Comparison of ENCODE assay signal across 13 cellular contexts in the genomic region with DNA sequence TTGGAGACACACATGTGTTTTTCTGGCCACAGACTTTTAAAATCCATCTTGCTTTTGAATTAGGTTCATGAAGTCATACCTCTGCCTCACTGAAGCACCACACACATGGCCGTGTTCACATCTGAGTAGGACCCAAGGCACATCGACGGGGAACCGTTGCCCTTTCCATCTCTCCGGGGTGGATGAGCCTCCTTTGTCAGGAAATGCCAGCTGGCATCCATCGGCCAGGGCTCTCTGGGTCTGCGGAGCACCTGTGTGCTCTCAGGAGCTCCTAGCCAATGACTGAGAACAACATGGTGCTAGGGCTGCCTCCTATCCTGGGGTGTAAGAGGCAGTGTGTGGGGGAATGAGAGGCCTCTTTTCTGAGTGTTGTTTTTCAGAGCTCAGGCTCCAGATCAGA. TPM values are rescaled to one million over a fixed set of nuclear protein-coding genes. Genes with fewer than 3 reads are reported as not detected.
DNase-seq lines count a peak whose midpoint lies in the region; ATAC-seq and TF ChIP-seq lines count a peak whose summit lies in the region.
"Had no signal": no experiment of that assay in that cellular context is flagged by ENCODE, and none has a peak within 500 bp of the region (broad histone marks: within the 10 kb centered on the region; RNA-seq: fewer than 3 reads in every experiment).

No MANE protein-coding gene starts in this region.

- H2BK5ac ChIP-seq in H9 (ENCODE audit: insufficient read length, low read length) = no peak overlapping the region
- no peak overlapping the region for H2BK5ac ChIP-seq in neuronal stem cell (ENCODE audit: low read length)

- no peak overlapping the region for H3T11ph ChIP-seq in H9 (ENCODE audit: low read length)

- H2AK5ac ChIP-seq in H9 (ENCODE audit: insufficient read length, low read length) (no peak overlapping the region), neuronal stem cell (ENCODE audit: low read depth, low read length) (no peak overlapping the region)

- no peak overlapping the region for H2BK12ac ChIP-seq in H9 (ENCODE audit: insufficient read length, low read depth, low read length)
- H2BK12ac ChIP-seq in neuronal stem cell (ENCODE audit: low read length) = no peak overlapping the region

- peaks cover 15% of the 10 kb centered on the region in 2 experiments for H3K4me1 Mint-ChIP-seq in H9
- H3K4me1 Mint-ChIP-seq in endodermal cell = peaks cover 6% of the 10 kb centered on the region
- H3K4me1 Mint-ChIP-seq in type B pancreatic cell (ENCODE audit: unreplicated experiment) = peaks cover 6% of the 10 kb centered on the region

- H3K36me3 Mint-ChIP-seq in H9 (ENCODE audit: insufficient read depth in 1 of 3, low read depth in 3 of 3) (no peaks in the 10 kb centered on the region), endodermal cell (ENCODE audit: low read depth) (no peaks in the 10 kb centered on the region), type B pancreatic cell (no peaks in the 10 kb centered on the region)

- H2BK120ac ChIP-seq in H9 (ENCODE audit: low read depth, low read length, poor library complexity, severe bottlenecking) (no peak overlapping the region), neuronal stem cell (ENCODE audit: low read depth, low read length) (no peak overlapping the region)

- H3K4ac ChIP-seq in H9 (ENCODE audit: low read depth, low read length) = no peak overlapping the region
- no peak overlapping the region for H3K4ac ChIP-seq in neuronal stem cell (ENCODE audit: low read length)

- no peak overlapping the region for H3K56ac ChIP-seq in H9 (ENCODE audit: insufficient read length, low read depth, low read length)

- ATAC-seq in HG03135 (IDR thresholded peaks at IDR 0.05; ENCODE audit: unreplicated experiment) = no peak

- no peaks in the 10 kb centered on the region for H3K4me1 ChIP-seq in H9 (ENCODE audit: insufficient read depth, low read length)
- H3K4me1 ChIP-seq in endodermal cell (ENCODE audit: control insufficient read depth, insufficient read depth, low read length) = peaks cover 2% of the 10 kb centered on the region
- peaks cover 0 to 2% of the 10 kb centered on the region in 2 donors for H3K4me1 ChIP-seq in neuronal stem cell (ENCODE audit: control insufficient read depth in 2 of 2, insufficient read depth in 1 of 2, low read depth in 1 of 2, low read length in 2 of 2)
- H3K4me1 ChIP-seq: BLaER1 treated with 17β-estradiol and CSF1 and Interleukin-3, amounts not matched to agents 10 nM and 100 nM had no signal

- H3K4me2 ChIP-seq in H9 (ENCODE audit: insufficient read depth, insufficient read length, low read length) (no peak overlapping the region), neuronal stem cell (ENCODE audit: insufficient read depth, low read length, poor library complexity, severe bottlenecking) (no peak overlapping the region)
- H3K4me2 ChIP-seq: BLaER1 treated with 17β-estradiol and CSF1 and Interleukin-3, amounts not matched to agents 10 nM and 100 nM had no signal

- H4K91ac ChIP-seq in H9 (ENCODE audit: insufficient read length, low read depth, low read length) (no peak overlapping the region), neuronal stem cell (ENCODE audit: low read depth, low read length, poor library complexity) (no peak overlapping the region)

- H3K36me3 ChIP-seq in endodermal cell (ENCODE audit: control insufficient read depth, insufficient read depth, low read length) (no peaks in the 10 kb centered on the region), neuronal stem cell (replicated peaks in 1 of 2; ENCODE audit: control insufficient read depth in 2 of 2, insufficient read depth in 2 of 2, low read length in 2 of 2) (no peaks in the 10 kb centered on the region)
- H3K36me3 ChIP-seq: BLaER1 treated with 17β-estradiol and CSF1 and Interleukin-3, amounts not matched to agents 10 nM and 100 nM had no signal

- H2BK15ac ChIP-seq in H9 (ENCODE audit: low read depth, low read length) = no peak overlapping the region
- H2BK15ac ChIP-seq in neuronal stem cell (ENCODE audit: low read length) = no peak overlapping the region

- H3K18ac ChIP-seq in H9 (ENCODE audit: insufficient read length, low read depth, low read length) (no peak overlapping the region), neuronal stem cell (ENCODE audit: low read length) (peak overlapping the region; percentile 32)

- no peak overlapping the region for H2BK20ac ChIP-seq in H9 (ENCODE audit: low read depth, low read length, poor library complexity, severe bottlenecking)

- H3K27ac Mint-ChIP-seq in H9 = no peak overlapping the region
- H3K27ac Mint-ChIP-seq in endodermal cell = no peak overlapping the region
- H3K27ac Mint-ChIP-seq in type B pancreatic cell = no peak overlapping the region
- H3K27ac Mint-ChIP-seq: CD4-positive, alpha-beta T cell had no signal

- no peaks in the 10 kb centered on the region for H3K79me2 ChIP-seq in H9 (ENCODE audit: insufficient read depth, low read length)

- H3K9me3 Mint-ChIP-seq in H9 (peaks cover 3 to 5% of the 10 kb centered on the region in 2 experiments; a peak in 2 of 5 replicates), endodermal cell (peaks cover 6% of the 10 kb centered on the region), type B pancreatic cell (peaks cover 5% of the 10 kb centered on the region)
- H3K9me3 Mint-ChIP-seq: CD4-positive, alpha-beta T cell had no signal

- H4K20me1 ChIP-seq in H9 (ENCODE audit: control insufficient read depth, insufficient read depth, insufficient read length) = no peaks in the 10 kb centered on the region
- H4K20me1 ChIP-seq: BLaER1 treated with 17β-estradiol and CSF1 and Interleukin-3, amounts not matched to agents 10 nM and 100 nM had no signal

- peak; percentile 12 for DNase-seq in H9
- peak; percentile 28 for DNase-seq in endodermal cell
- DNase-seq in neuronal stem cell (ENCODE audit: low spot score) = no peak
- peak; percentile 47 for DNase-seq in type B pancreatic cell (ENCODE audit: extremely low spot score, unreplicated experiment)
- no peak for DNase-seq in NCI-H446 treated with DMSO at 0.1 percent for 48 hours (lab: John Stamatoyannopoulos, UW)
- DNase-seq in occipital lobe (lab: John Stamatoyannopoulos, UW) = no peak
- DNase-seq: ACHN, Calu3, DMS 273 treated with DMSO at 0.1 percent for 48 hours, IMR-90 had no signal

- TF ChIP-seq CTCF in H9 (conservative IDR thresholded peaks at IDR 0.05) (no peak), endodermal cell (conservative IDR thresholded peaks at IDR 0.05) (no peak), type B pancreatic cell (conservative IDR thresholded peaks at IDR 0.05) (no peak)

- H3K4me3 ChIP-seq in endodermal cell (ENCODE audit: low read length) (no peak overlapping the region), neuronal stem cell (ENCODE audit: low read length in 2 of 2) (no peak overlapping the region)
- H3K4me3 ChIP-seq: BLaER1 treated with 17β-estradiol and CSF1 and Interleukin-3, amounts not matched to agents 10 nM and 100 nM had no signal

- H3K79me1 ChIP-seq in H9 (ENCODE audit: insufficient read depth, low read depth, low read length, poor library complexity, severe bottlenecking) (no peaks in the 10 kb centered on the region), neuronal stem cell (ENCODE audit: low read depth, low read length) (no peaks in the 10 kb centered on the region)

- H3K9me3 ChIP-seq in H9 (ENCODE audit: control insufficient read depth, low read depth, low read length) (no peaks in the 10 kb centered on the region), endodermal cell (ENCODE audit: control insufficient read depth, low read length) (no peaks in the 10 kb centered on the region), neuronal stem cell (replicated peaks in 1 of 2; ENCODE audit: control insufficient read depth in 2 of 2, insufficient read depth in 1 of 2, low read depth in 1 of 2, low read length in 2 of 2) (peaks cover 0 to 3% of the 10 kb centered on the region in 2 donors)

- no peak overlapping the region for H2AFZ ChIP-seq in H9 (ENCODE audit: low read length)
- H2AFZ ChIP-seq in neuronal stem cell (ENCODE audit: low read length) = no peak overlapping the region

- H4K8ac ChIP-seq in H9 (replicated peaks; ENCODE audit: insufficient read length, low read depth, low read length) = no peak overlapping the region
- no peak overlapping the region for H4K8ac ChIP-seq in neuronal stem cell (ENCODE audit: low read depth, low read length)

- H3K27ac ChIP-seq in H9 (ENCODE audit: insufficient read length, low read depth, low read length) (no peak overlapping the region), endodermal cell (ENCODE audit: low read depth, low read length) (no peak overlapping the region), neuronal stem cell (replicated peaks; ENCODE audit: low read length) (no peak overlapping the region)
- H3K27ac ChIP-seq: BLaER1 treated with 17β-estradiol and CSF1 and Interleukin-3, amounts not matched to agents 10 nM and 100 nM had no signal

- no CpG with 5 or more reads among the region's 7 CpGs for WGBS in H9 (ENCODE audit: extremely low coverage, insufficient read length, low lambda C conversion rate)
- 97 to 100% methylated on average over 3 to 7 of the region's 7 CpGs for WGBS in endodermal cell (ENCODE audit: insufficient coverage in 1 of 2, insufficient read length in 1 of 2), 2 experiments
- no CpG with 5 or more reads among the region's 7 CpGs for WGBS in neuronal stem cell (ENCODE audit: extremely low coverage in 2 of 2, insufficient read length in 2 of 2, insufficient replicate concordance in 1 of 2), 2 donors

- H3K9ac ChIP-seq in H9 (ENCODE audit: extremely low read depth, insufficient read length, low read length) (no peak overlapping the region), endodermal cell (ENCODE audit: extremely low read depth, low read length, poor library complexity, severe bottlenecking) (no peak overlapping the region), neuronal stem cell (ENCODE audit: low read depth, low read length, poor library complexity) (no peak overlapping the region)
- H3K9ac ChIP-seq: BLaER1 treated with 17β-estradiol and CSF1 and Interleukin-3, amounts not matched to agents 10 nM and 100 nM had no signal

- H3K4me3 Mint-ChIP-seq in H9 (no peak overlapping the region), endodermal cell (no peak overlapping the region), type B pancreatic cell (no peak overlapping the region)
- H3K4me3 Mint-ChIP-seq: CD4-positive, alpha-beta T cell had no signal

- no peak overlapping the region for H3K14ac ChIP-seq in H9 (ENCODE audit: insufficient read depth, low read length)
- H3K14ac ChIP-seq in neuronal stem cell (ENCODE audit: low read length) = no peak overlapping the region

- H3K23ac ChIP-seq in H9 (ENCODE audit: insufficient read length, low read depth, low read length) (no peak overlapping the region), neuronal stem cell (ENCODE audit: low read depth, low read length, poor library complexity) (no peak overlapping the region)

- H3K23me2 ChIP-seq in H9 (ENCODE audit: insufficient read length, low read depth, low read length, poor library complexity, severe bottlenecking) = no peaks in the 10 kb centered on the region

- H4K5ac ChIP-seq in H9 (ENCODE audit: insufficient read length, low read depth, low read length) = no peak overlapping the region

- H3K27me3 ChIP-seq in H9 (ENCODE audit: insufficient read depth, low read length) = no peaks in the 10 kb centered on the region
- H3K27me3 ChIP-seq in endodermal cell (ENCODE audit: control insufficient read depth, insufficient read depth, low read length, poor library complexity, severe bottlenecking) = no peaks in the 10 kb centered on the region
- H3K27me3 ChIP-seq in neuronal stem cell (ENCODE audit: control insufficient read depth in 3 of 3, insufficient read depth in 3 of 3, low read depth in 1 of 3, low read length in 3 of 3) = no peaks in the 10 kb centered on the region
- H3K27me3 ChIP-seq: BLaER1 treated with 17β-estradiol and CSF1 and Interleukin-3, amounts not matched to agents 10 nM and 100 nM had no signal

- H3K27me3 Mint-ChIP-seq in H9 (ENCODE audit: low read depth) (peaks cover 31% of the 10 kb centered on the region), endodermal cell (ENCODE audit: insufficient read depth) (peaks cover 13% of the 10 kb centered on the region), type B pancreatic cell (no peaks in the 10 kb centered on the region)

RNA-seq across cellular contexts. Expression of a gene that starts 24.5 kb away (rescaled TPM):
- total RNA-seq in H9 (2021) (1.9 and 3.7 TPM in 2 replicates), endodermal cell (1 to 10 TPM; 7.0 to 9.5 TPM), type B pancreatic cell (ENCODE audit: low replicate concordance) (33.8 and 43.2 TPM in 2 replicates), occipital lobe (2.2 TPM)
- polyA plus RNA-seq in endodermal cell (2013, experiment 1 of 2) = 32.4 TPM
- polyA plus RNA-seq in endodermal cell (2013, experiment 2 of 2) = 20.2 TPM
- polyA plus RNA-seq in neuronal stem cell (2013, experiment 1 of 2) = 1.4 TPM
- 1.7 TPM for polyA plus RNA-seq in neuronal stem cell (2013, experiment 2 of 2)
- total RNA-seq: IMR-90 had no signal
- polyA plus RNA-seq: IMR-90 had no signal

Comparison
In these comparisons a context has a peak if more than half of its experiments do, and no peak if none do; other contexts are left out.
1. DNase-seq: peak in H9 (single experiment), endodermal cell (single experiment) and type B pancreatic cell (single experiment); none in neuronal stem cell (single experiment), NCI-H446 treated with DMSO at 0.1 percent for 48 hours (single experiment) and occipital lobe (single experiment).